Comparison of ENCODE assay signal across 12 cellular contexts in genomic region chr1:180791806-180792205, GRCh38.
DNase-seq lines count a peak whose midpoint lies in the region; ATAC-seq, FAIRE-seq and TF ChIP-seq lines count a peak whose summit lies in the region.
"Had no signal": no experiment of that assay in that cellular context is flagged by ENCODE, and none has a peak within 500 bp of the region (broad histone marks: within the 10 kb centered on the region; RNA-seq: fewer than 3 reads in every experiment).

No MANE protein-coding gene starts in this region.

- TF ChIP-seq POLR2A in endothelial cell of umbilical vein (IDR thresholded peaks at IDR 0.05; ENCODE audit: low read depth, low read length) = no peak

- H3K27me3 ChIP-seq in BLaER1 treated with 17β-estradiol and CSF1 and Interleukin-3, amounts not matched to agents 10 nM and 100 nM = no peaks in the 10 kb centered on the region
- no peaks in the 10 kb centered on the region for H3K27me3 ChIP-seq in endothelial cell of umbilical vein (ENCODE audit: control insufficient read depth in 2 of 2, insufficient read depth in 2 of 2, low read length in 2 of 2)
- no peaks in the 10 kb centered on the region for H3K27me3 ChIP-seq in SJCRH30
- H3K27me3 ChIP-seq: stomach had no signal

- peak; percentile 47 for FAIRE-seq in endothelial cell of umbilical vein (lab: Jason Lieb, UNC)

- CTCF ChIA-PET in endothelial cell of umbilical vein (lab: Charles Lee) = interaction anchor here (0.8 to 1.4 kb wide), 3 partner anchors 13 to 70 kb away, joined by 3 read pairs; no protein-coding TSS in a partner anchor

- H3K27ac ChIP-seq in BLaER1 treated with 17β-estradiol and CSF1 and Interleukin-3, amounts not matched to agents 10 nM and 100 nM = no peak overlapping the region
- H3K27ac ChIP-seq in endothelial cell of umbilical vein (ENCODE audit: insufficient read depth, low read depth, low read length) = no peak overlapping the region
- H3K27ac ChIP-seq in SJCRH30 = no peak overlapping the region
- H3K27ac ChIP-seq: C4-2B, stomach had no signal

- H3K4me2 ChIP-seq in BLaER1 treated with 17β-estradiol and CSF1 and Interleukin-3, amounts not matched to agents 10 nM and 100 nM = peak overlapping the region; percentile 1 to 53 (median 27); a peak in 14 of 22 replicates
- peak overlapping the region; percentile 28 for H3K4me2 ChIP-seq in endothelial cell of umbilical vein (ENCODE audit: insufficient read depth, low read length)

- H4K20me1 ChIP-seq in BLaER1 treated with 17β-estradiol and CSF1 and Interleukin-3, amounts not matched to agents 10 nM and 100 nM = 0 out of 22 replicates have a peak, but pooled peaks cover 0 to 3% (median 0%) of the 10 kb centered on the region in 11 experiments
- H4K20me1 ChIP-seq in endothelial cell of umbilical vein (replicated peaks; ENCODE audit: control insufficient read depth, extremely low read depth, insufficient read depth, low read length) = no peaks in the 10 kb centered on the region

- peaks cover 5 to 24% (median 8%) of the 10 kb centered on the region in 10 experiments; a peak in 19 of 20 replicates for H3K4me1 ChIP-seq in BLaER1 treated with 17β-estradiol and CSF1 and Interleukin-3, amounts not matched to agents 10 nM and 100 nM
- H3K4me1 ChIP-seq in endothelial cell of umbilical vein (ENCODE audit: control insufficient read depth, extremely low read depth, insufficient read depth, low read length) (peaks cover 16% of the 10 kb centered on the region), SJCRH30 (no peaks in the 10 kb centered on the region)

- no peak overlapping the region for H3K4me3 ChIP-seq in BLaER1 treated with 17β-estradiol and CSF1 and Interleukin-3, amounts not matched to agents 10 nM and 100 nM
- H3K4me3 ChIP-seq in endothelial cell of umbilical vein (replicated peaks in 1 of 3; ENCODE audit: insufficient read depth in 1 of 3, low read depth in 1 of 3, low read length in 3 of 3) (no peak overlapping the region), SJCRH30 (no peak overlapping the region)
- H3K4me3 ChIP-seq: stomach had no signal

- DNase-seq in HPDE6-E6E7 (ENCODE audit: extremely low spot score) = peak; percentile 4
- peak; percentile 19 for DNase-seq in OCI-M1 (lab: John Stamatoyannopoulos, UW)
- peak; percentile 24 for DNase-seq in endothelial cell of umbilical vein (ENCODE audit: low read depth, low spot score)
- no peak for DNase-seq in SJCRH30
- DNase-seq in effector CD4-positive, alpha-beta T cell = no peak
- DNase-seq: NCI-H2171; stimulated activated CD4-positive, alpha-beta T cell treated with anti-CD3 and anti-CD28 coated beads, Interleukin-4, amount 100 ng/mL, for 24 hours; stomach had no signal

- H2AFZ ChIP-seq in endothelial cell of umbilical vein (ENCODE audit: low read depth, low read length) = no peak overlapping the region

- intact Hi-C loops in endothelial cell of umbilical vein (cut with micrococcal nuclease) = loop anchor here (5.0 kb wide), 2 partner anchors 60 to 160 kb away; partner anchors contain the start of gene XPR1

- no peak overlapping the region for H3K9ac ChIP-seq in BLaER1 treated with 17β-estradiol and CSF1 and Interleukin-3, amounts not matched to agents 10 nM and 100 nM
- H3K9ac ChIP-seq in endothelial cell of umbilical vein (replicated peaks; ENCODE audit: extremely low read depth, insufficient read depth, low read length) = no peak overlapping the region

- TF ChIP-seq CTCF in endothelial cell of umbilical vein (IDR thresholded peaks at IDR 0.05; ENCODE audit: extremely low read depth in 1 of 2, insufficient read depth in 1 of 2, low read depth in 1 of 2, low read length in 2 of 2) = no peak

- POLR2A ChIA-PET in endothelial cell of umbilical vein (lab: Charles Lee) = no interaction called here

- peaks cover 0 to 23% (median 8%) of the 10 kb centered on the region in 11 experiments; a peak in 8 of 22 replicates for H3K36me3 ChIP-seq in BLaER1 treated with 17β-estradiol and CSF1 and Interleukin-3, amounts not matched to agents 10 nM and 100 nM
- H3K36me3 ChIP-seq in endothelial cell of umbilical vein (ENCODE audit: control insufficient read depth in 2 of 2, extremely low read depth in 1 of 2, insufficient read depth in 2 of 2, low read length in 2 of 2) (no peaks in the 10 kb centered on the region), SJCRH30 (no peaks in the 10 kb centered on the region)
- H3K36me3 ChIP-seq: stomach had no signal

- H3K79me2 ChIP-seq in endothelial cell of umbilical vein (ENCODE audit: control insufficient read depth, insufficient read depth, low read length) = no peaks in the 10 kb centered on the region

- no peaks in the 10 kb centered on the region for H3K9me1 ChIP-seq in endothelial cell of umbilical vein (replicated peaks; ENCODE audit: control insufficient read depth, extremely low read depth, insufficient read depth, low read length)

- dilution Hi-C loops in endothelial cell of umbilical vein (cut with MboI; ENCODE audit: extremely low pct_ligation_motif_present, low sequenced_read_pairs) = no loop called here

- ATAC-seq in GM19328 (IDR thresholded peaks at IDR 0.05; ENCODE audit: unreplicated experiment) (no peak), GM19324 (IDR thresholded peaks at IDR 0.05; ENCODE audit: low FRiP score, unreplicated experiment) (no peak)

- no peaks in the 10 kb centered on the region for H3K9me3 ChIP-seq in BLaER1 treated with 17β-estradiol and CSF1 and Interleukin-3, amounts not matched to agents 10 nM and 100 nM (replicated peaks in 1 of 11)
- H3K9me3 ChIP-seq in endothelial cell of umbilical vein (replicated peaks; ENCODE audit: control insufficient read depth, insufficient read depth, low read length) (no peaks in the 10 kb centered on the region), SJCRH30 (replicated peaks) (no peaks in the 10 kb centered on the region)
- H3K9me3 ChIP-seq: stomach had no signal

- no TSS peak for BruUV-seq in endothelial cell of umbilical vein (replicated peaks; lab: Mats Ljungman, UMichigan)

TF ChIP-seq in endothelial cell of umbilical vein, 7 proteins besides CTCF, POLR2A, EP300 and RAD21:
- TF ChIP-seq POLR2AphosphoS5 (IDR thresholded peaks at IDR 0.05; ENCODE audit: insufficient read depth, low read depth, low read length) (no peak), MAX (IDR thresholded peaks at IDR 0.05; ENCODE audit: insufficient read depth, insufficient read length) (no peak), EZH2 (IDR thresholded peaks at IDR 0.05; ENCODE audit: borderline replicate concordance, low read depth, low read length, severe bottlenecking) (no peak), FOS (IDR thresholded peaks at IDR 0.05; ENCODE audit: borderline replicate concordance, insufficient read depth, low read length) (peak; percentile 36), GATA2 (IDR thresholded peaks at IDR 0.05; ENCODE audit: insufficient read depth, insufficient read length, low read depth, low read length) (no peak), MYC (IDR thresholded peaks at IDR 0.05; ENCODE audit: low read depth, low read length) (no peak)
TF ChIP-seq in endothelial cell of umbilical vein: peak in this region for 1.

Comparison
In these comparisons a context has a peak if more than half of its experiments do, and no peak if none do; other contexts are left out.
1. DNase-seq: peak in HPDE6-E6E7 (single experiment), OCI-M1 (single experiment) and endothelial cell of umbilical vein (single experiment); none in SJCRH30 (0 of 2) and effector CD4-positive, alpha-beta T cell (single experiment).